8 cellular contexts compared by ENCODE assay signal in the genomic region with DNA sequence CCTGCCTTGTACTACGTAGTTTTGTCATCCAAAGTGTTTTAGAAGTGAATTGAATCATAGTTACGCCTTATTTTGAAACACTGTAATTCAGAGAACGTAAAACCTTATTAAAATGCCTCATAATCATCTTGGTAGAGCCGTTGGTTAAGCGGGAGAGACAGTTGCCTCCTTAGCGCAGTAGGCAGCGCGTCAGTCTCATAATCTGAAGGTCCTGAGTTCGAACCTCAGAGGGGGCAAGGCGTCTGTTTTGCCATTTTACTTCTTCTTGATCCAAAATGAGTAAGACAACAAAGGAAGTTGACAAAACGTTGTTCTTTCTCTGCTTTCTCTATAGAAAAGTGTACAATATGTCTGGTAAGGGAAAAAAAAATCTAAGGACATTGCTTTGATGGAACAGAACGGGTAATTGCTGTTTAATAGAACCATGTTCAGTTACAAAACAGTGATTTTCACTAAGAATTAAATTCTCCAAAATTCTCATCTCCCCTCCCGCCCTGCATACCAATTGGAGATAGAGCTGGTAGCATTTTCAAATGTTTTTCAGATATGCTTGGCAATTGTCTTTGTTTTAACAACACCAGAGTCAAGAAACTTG. TPM values are rescaled to one million over a fixed set of nuclear protein-coding genes. Genes with fewer than 3 reads are reported as not detected.
DNase-seq lines count a peak whose midpoint lies in the region; ATAC-seq and TF ChIP-seq lines count a peak whose summit lies in the region.

No MANE protein-coding gene starts in this region.

- H3K9me3 ChIP-seq in HUES6 (ENCODE audit: control insufficient read depth, insufficient read depth, low read depth, low read length) (peaks cover 2% of the 10 kb centered on the region; the same call in 1 of the 2 replicates), Peyer's patch (no peaks in the 10 kb centered on the region), stomach smooth muscle (ENCODE audit: control insufficient read depth in 2 of 2, low read length in 2 of 2) (no peaks in the 10 kb centered on the region)

- peak in 1 of 3 donors; percentile 68 for DNase-seq in Peyer's patch
- peak; percentile 90 for DNase-seq in fibroblast of pulmonary artery (ENCODE audit: low read depth)
- peak; percentile 65 for DNase-seq in natural killer cell treated with Interleukin-12 subunit alpha and Interleukin-12 subunit beta and Interleukin-15 and Interleukin-18, amount 100 ng/mL, for 72 hours (ENCODE audit: low spot score)
- no peak for DNase-seq in cerebellar nuclear complex (lab: John Stamatoyannopoulos, UW)

- H3K4me3 Mint-ChIP-seq in activated T-helper 17 cell treated with anti-CD3 and anti-CD28 coated beads, Interleukin-2, amount 50 U/mL, for 72 hours, result peak overlapping the region; percentile 95
- peak overlapping the region; percentile 85 for H3K4me3 Mint-ChIP-seq in natural killer cell treated with Interleukin-12 subunit alpha and Interleukin-12 subunit beta and Interleukin-15 and Interleukin-18, amount 100 ng/mL, for 72 hours

- TF ChIP-seq POLR2A in Peyer's patch (IDR thresholded peaks at IDR 0.05), result no peak

- peaks cover 31% of the 10 kb centered on the region for H3K36me3 Mint-ChIP-seq in activated T-helper 17 cell treated with anti-CD3 and anti-CD28 coated beads, Interleukin-2, amount 50 U/mL, for 72 hours (ENCODE audit: low read depth)
- H3K36me3 Mint-ChIP-seq in natural killer cell treated with Interleukin-12 subunit alpha and Interleukin-12 subunit beta and Interleukin-15 and Interleukin-18, amount 100 ng/mL, for 72 hours, result no peaks in the 10 kb centered on the region

- no peaks in the 10 kb centered on the region for H3K36me3 ChIP-seq in HUES6 (ENCODE audit: control insufficient read depth, insufficient read depth, low read length)
- no peaks in the 10 kb centered on the region for H3K36me3 ChIP-seq in Peyer's patch
- H3K36me3 ChIP-seq in stomach smooth muscle (ENCODE audit: control insufficient read depth in 2 of 2, insufficient read depth in 2 of 2, low read length in 2 of 2), result no peaks in the 10 kb centered on the region

- H3K9ac ChIP-seq in HUES6 (ENCODE audit: low read length) (peak overlapping the region; percentile 71), stomach smooth muscle (ENCODE audit: low read length in 2 of 2) (peak overlapping the region; percentile 70 to 91)

- H3K9me3 Mint-ChIP-seq in activated T-helper 17 cell treated with anti-CD3 and anti-CD28 coated beads, Interleukin-2, amount 50 U/mL, for 72 hours, result no peaks in the 10 kb centered on the region
- no peaks in the 10 kb centered on the region for H3K9me3 Mint-ChIP-seq in natural killer cell treated with Interleukin-12 subunit alpha and Interleukin-12 subunit beta and Interleukin-15 and Interleukin-18, amount 100 ng/mL, for 72 hours

- peak; percentile 38 for ATAC-seq in activated T-helper 17 cell treated with anti-CD3 and anti-CD28 coated beads, Interleukin-2, amount 50 U/mL, for 72 hours (replicated peaks)
- ATAC-seq in natural killer cell treated with Interleukin-12 subunit alpha and Interleukin-12 subunit beta and Interleukin-15 and Interleukin-18, amount 100 ng/mL, for 72 hours, result peak; percentile 41 to 58

- H3K4me1 ChIP-seq in HUES6 (ENCODE audit: control insufficient read depth, insufficient read depth, low read length) (peaks cover 15% of the 10 kb centered on the region; the same call in 1 of the 2 replicates), Peyer's patch (peaks cover 3 to 25% (median 7%) of the 10 kb centered on the region in 4 donors), stomach smooth muscle (ENCODE audit: control insufficient read depth, insufficient read depth, low read length) (peaks cover 25% of the 10 kb centered on the region)

- H3K27me3 Mint-ChIP-seq in activated T-helper 17 cell treated with anti-CD3 and anti-CD28 coated beads, Interleukin-2, amount 50 U/mL, for 72 hours, result no peaks in the 10 kb centered on the region
- no peaks in the 10 kb centered on the region for H3K27me3 Mint-ChIP-seq in natural killer cell treated with Interleukin-12 subunit alpha and Interleukin-12 subunit beta and Interleukin-15 and Interleukin-18, amount 100 ng/mL, for 72 hours

- H3K27ac ChIP-seq in C4-2B (peak overlapping the region; percentile 49; the same call in 1 of the 2 replicates), HUES6 (ENCODE audit: low read depth, low read length) (no peak overlapping the region), Peyer's patch (peak overlapping the region; percentile 51 to 69 (median 60)), stomach smooth muscle (ENCODE audit: low read length) (peak overlapping the region; percentile 87)

- H3K27ac Mint-ChIP-seq in activated T-helper 17 cell treated with anti-CD3 and anti-CD28 coated beads, Interleukin-2, amount 50 U/mL, for 72 hours, result peak overlapping the region; percentile 98
- H3K27ac Mint-ChIP-seq in natural killer cell treated with Interleukin-12 subunit alpha and Interleukin-12 subunit beta and Interleukin-15 and Interleukin-18, amount 100 ng/mL, for 72 hours, result peak overlapping the region; percentile 90 to 94

- peak overlapping the region; percentile 75 for H3K4me3 ChIP-seq in HUES6 (ENCODE audit: low read depth, low read length)
- H3K4me3 ChIP-seq in Peyer's patch, result peak overlapping the region; percentile 34 to 53 (median 41)
- peak overlapping the region; percentile 59 for H3K4me3 ChIP-seq in fibroblast of pulmonary artery (replicated peaks; ENCODE audit: low read depth, low read length)
- peak overlapping the region; percentile 78 to 92 for H3K4me3 ChIP-seq in stomach smooth muscle (ENCODE audit: low read length in 2 of 2)

- H3K27me3 ChIP-seq in HUES6 (ENCODE audit: control insufficient read depth, insufficient read depth, low read length) (no peaks in the 10 kb centered on the region), Peyer's patch (no peaks in the 10 kb centered on the region), stomach smooth muscle (ENCODE audit: control insufficient read depth in 1 of 2, insufficient read depth in 2 of 2, low read length in 2 of 2) (no peaks in the 10 kb centered on the region)

- TF ChIP-seq CTCF in C4-2B (conservative IDR thresholded peaks at IDR 0.05) (no peak), Peyer's patch (IDR thresholded peaks at IDR 0.05) (no peak), fibroblast of pulmonary artery (IDR thresholded peaks at IDR 0.05; ENCODE audit: low read length, missing control alignments) (no peak)

- peaks cover 24% of the 10 kb centered on the region for H3K4me1 Mint-ChIP-seq in activated T-helper 17 cell treated with anti-CD3 and anti-CD28 coated beads, Interleukin-2, amount 50 U/mL, for 72 hours
- H3K4me1 Mint-ChIP-seq in natural killer cell treated with Interleukin-12 subunit alpha and Interleukin-12 subunit beta and Interleukin-15 and Interleukin-18, amount 100 ng/mL, for 72 hours (ENCODE audit: low read depth in 2 of 2), result peaks cover 49 to 52% of the 10 kb centered on the region in 2 donors

RNA-seq across cellular contexts. Expression of gene TRIM27, which starts 20.7 kb away (rescaled TPM):
- 10 to 100 TPM; 52.2 to 71.4 (median 64.2) TPM for total RNA-seq in Peyer's patch
- total RNA-seq in activated T-helper 17 cell treated with anti-CD3 and anti-CD28 coated beads, Interleukin-2, amount 50 U/mL, for 72 hours, result 10 to 100 TPM; 34.4 to 51.2 TPM
- total RNA-seq in natural killer cell treated with Interleukin-12 subunit alpha and Interleukin-12 subunit beta and Interleukin-15 and Interleukin-18, amount 100 ng/mL, for 72 hours, result 10 to 100 TPM; 49.1 to 74.0 TPM

Comparison
In these comparisons a context has a peak if more than half of its experiments do, and no peak if none do; other contexts are left out.
1. DNase-seq: peak in fibroblast of pulmonary artery (single experiment) and natural killer cell treated with Interleukin-12 subunit alpha and Interleukin-12 subunit beta and Interleukin-15 and Interleukin-18, amount 100 ng/mL, for 72 hours (single experiment); none in cerebellar nuclear complex (0 of 2).
2. Peak in every context shown above with its lines, with median percentiles within 50 percentile points of each other: H3K4me3 ChIP-seq.